ENCODE assay signal across 22 cellular contexts in genomic region chr17:63640038-63640437, GRCh38.
"Had no signal": no experiment of that assay in that cellular context is flagged by ENCODE, and none has a peak within 500 bp of the region (broad histone marks: within the 10 kb centered on the region; RNA-seq: fewer than 3 reads in every experiment).

No MANE protein-coding gene starts in this region.

- H3K4me3 ChIP-seq: dorsolateral prefrontal cortex, gastrocnemius medialis, lower lobe of right lung, smooth muscle cell, stomach, thyroid gland had no signal

- H3K9me3 Mint-ChIP-seq: natural killer cell treated with Interleukin-12 subunit alpha and Interleukin-12 subunit beta and Interleukin-15 and Interleukin-18, amount 100 ng/mL, for 72 hours; neural crest cell had no signal

- H3K4me1 Mint-ChIP-seq: neural crest cell had no signal

- FAIRE-seq: keratinocyte had no signal

- ATAC-seq: gastrocnemius medialis; left ventricle myocardium superior; lower lobe of right lung; natural killer cell treated with Interleukin-12 subunit alpha and Interleukin-12 subunit beta and Interleukin-15 and Interleukin-18, amount 100 ng/mL, for 72 hours; sciatic nerve had no signal

- H3K9me3 ChIP-seq: gastrocnemius medialis, lower lobe of right lung, stomach, thyroid gland had no signal

- H3K27ac ChIP-seq: dorsolateral prefrontal cortex, gastrocnemius medialis, lower lobe of right lung, parathyroid adenoma, stomach, thyroid gland had no signal

- H3K4me3 Mint-ChIP-seq: natural killer cell treated with Interleukin-12 subunit alpha and Interleukin-12 subunit beta and Interleukin-15 and Interleukin-18, amount 100 ng/mL, for 72 hours; neural crest cell had no signal

- H3K27me3 ChIP-seq: dorsolateral prefrontal cortex, gastrocnemius medialis, stomach, thyroid gland had no signal

- H3K4me1 ChIP-seq: parathyroid adenoma had no signal

- H3K27me3 Mint-ChIP-seq: natural killer cell treated with Interleukin-12 subunit alpha and Interleukin-12 subunit beta and Interleukin-15 and Interleukin-18, amount 100 ng/mL, for 72 hours; progenitor cell of endocrine pancreas had no signal

- DNase-seq: cortex of kidney; dorsolateral prefrontal cortex; effector CD4-positive, alpha-beta T cell; gastrocnemius medialis; head of caudate nucleus; left ventricle myocardium superior; lower lobe of right lung; stimulated activated CD4-positive, alpha-beta T cell treated with anti-CD3 and anti-CD28 coated beads, Interleukin-12 subunit alpha, Interleukin-12 subunit beta, amount 100 ng/mL, for 4 hours; stimulated activated CD4-positive, alpha-beta T cell treated with anti-CD3 and anti-CD28 coated beads, Interleukin-1b, Interleukin-23, amount 100 ng/mL, for 48 hours; stimulated activated CD4-positive, alpha-beta T cell treated with anti-CD3 and anti-CD28 coated beads, Interleukin-4, amount 100 ng/mL, for 1 hour; stimulated activated CD8-positive, alpha-beta memory T cell treated with anti-CD3 and anti-CD28 coated beads, Interleukin-4, amount 100 ng/mL, for 48 hours; stimulated activated naive CD4-positive, alpha-beta T cell treated with Interleukin-2 at 50 U/mL for 16 hours; stomach; thyroid gland; trophoblast cell had no signal
